In the genomic region with DNA sequence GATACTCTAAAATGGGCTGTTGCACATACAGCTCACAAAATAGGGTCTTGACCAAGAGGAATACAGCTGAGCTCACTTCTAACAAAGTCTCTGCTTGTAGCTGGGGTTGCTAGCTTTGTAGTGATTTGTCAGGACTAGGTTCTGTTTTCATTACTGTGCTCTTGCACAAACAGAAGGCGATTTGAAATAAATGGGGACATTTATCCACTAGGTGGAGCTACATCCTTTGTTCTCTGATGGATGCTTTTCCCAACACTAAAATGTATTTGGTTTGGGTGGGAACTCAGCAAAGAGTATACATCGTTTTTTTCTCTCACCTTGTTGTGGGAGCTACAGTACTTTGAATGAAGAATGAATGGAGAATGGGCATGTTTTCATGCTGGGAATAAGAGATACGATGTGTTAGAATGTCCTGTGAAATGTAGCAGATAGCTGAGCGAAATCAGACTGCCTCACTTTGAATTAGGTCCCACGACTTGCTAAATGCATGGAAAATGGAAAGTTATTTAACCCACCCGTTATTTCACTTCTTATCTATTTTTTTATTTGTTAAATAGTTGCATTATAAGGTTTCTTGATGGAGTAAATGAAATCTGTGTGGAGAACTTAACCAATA, we compare ENCODE assay signal across 8 cellular contexts.
DNase-seq lines count a peak whose midpoint lies in the region; ATAC-seq and TF ChIP-seq lines count a peak whose summit lies in the region.

No MANE protein-coding gene starts in this region.

- no peak overlapping the region for H3K9ac ChIP-seq in parathyroid adenoma

- ATAC-seq in GM21737 (IDR thresholded peaks at IDR 0.05; ENCODE audit: unreplicated experiment), result peak; percentile 62
- no peak for ATAC-seq in activated naive CD8-positive, alpha-beta T cell treated with anti-CD3 and anti-CD28 coated beads, Interleukin-2, amount 50 U/mL, for 24 hours

- H3K9me3 Mint-ChIP-seq in activated naive CD8-positive, alpha-beta T cell treated with anti-CD3 and anti-CD28 coated beads, Interleukin-2, amount 50 U/mL, for 24 hours, result no peaks in the 10 kb centered on the region

- H3K36me3 ChIP-seq in SJCRH30 (no peaks in the 10 kb centered on the region), parathyroid adenoma (ENCODE audit: control insufficient read depth, insufficient read depth, low read length) (no peaks in the 10 kb centered on the region), esophagus squamous epithelium (no peaks in the 10 kb centered on the region)

- in situ Hi-C loops in G401 (cut with HindIII; ENCODE audit: low sequenced_read_pairs), result no loop called here

- TF ChIP-seq POLR2A in esophagus squamous epithelium (IDR thresholded peaks at IDR 0.05), result no peak

- H3K27me3 ChIP-seq in SJCRH30 (no peaks in the 10 kb centered on the region), parathyroid adenoma (ENCODE audit: control insufficient read depth, insufficient read depth, low read length) (no peaks in the 10 kb centered on the region), esophagus squamous epithelium (no peaks in the 10 kb centered on the region)

- no peak overlapping the region for H2AFZ ChIP-seq in parathyroid adenoma

- H3K36me3 Mint-ChIP-seq in activated naive CD8-positive, alpha-beta T cell treated with anti-CD3 and anti-CD28 coated beads, Interleukin-2, amount 50 U/mL, for 24 hours (ENCODE audit: low read depth), result no peaks in the 10 kb centered on the region

- no peak overlapping the region for H3K4me2 ChIP-seq in parathyroid adenoma (ENCODE audit: low read length)

- H3K27me3 Mint-ChIP-seq in activated naive CD8-positive, alpha-beta T cell treated with anti-CD3 and anti-CD28 coated beads, Interleukin-2, amount 50 U/mL, for 24 hours, result peaks cover 1% of the 10 kb centered on the region

- peak; percentile 68 for TF ChIP-seq CTCF in fibroblast of pulmonary artery (IDR thresholded peaks at IDR 0.05; ENCODE audit: low read length, missing control alignments)
- peak; percentile 54 for TF ChIP-seq CTCF in parathyroid adenoma (IDR thresholded peaks at IDR 0.05)
- peak in 3 of 6 experiments; percentile 45 to 60 (median 55) for TF ChIP-seq CTCF in esophagus squamous epithelium (IDR thresholded peaks at IDR 0.05)

- no peaks in the 10 kb centered on the region for H3K4me1 Mint-ChIP-seq in activated naive CD8-positive, alpha-beta T cell treated with anti-CD3 and anti-CD28 coated beads, Interleukin-2, amount 50 U/mL, for 24 hours

- H3K4me1 ChIP-seq in SJCRH30, result peaks cover 11% of the 10 kb centered on the region; the same call in 1 of the 2 replicates
- H3K4me1 ChIP-seq in parathyroid adenoma, result no peaks in the 10 kb centered on the region
- H3K4me1 ChIP-seq in esophagus squamous epithelium, result no peaks in the 10 kb centered on the region

- intact Hi-C loops in esophagus squamous epithelium (cut with DNase I), result no loop called here

- H3K27ac ChIP-seq in SJCRH30 (peak overlapping the region; percentile 1; the same call in 1 of the 2 replicates), parathyroid adenoma (no peak overlapping the region), esophagus squamous epithelium (no peak overlapping the region)

- no peak overlapping the region for H3K4me3 Mint-ChIP-seq in activated naive CD8-positive, alpha-beta T cell treated with anti-CD3 and anti-CD28 coated beads, Interleukin-2, amount 50 U/mL, for 24 hours

- H3K4me3 ChIP-seq in SJCRH30 (no peak overlapping the region), fibroblast of pulmonary artery (replicated peaks; ENCODE audit: low read depth, low read length) (no peak overlapping the region), parathyroid adenoma (ENCODE audit: low read depth, low read length) (no peak overlapping the region), esophagus squamous epithelium (no peak overlapping the region)

- no peak overlapping the region for H3K27ac Mint-ChIP-seq in activated naive CD8-positive, alpha-beta T cell treated with anti-CD3 and anti-CD28 coated beads, Interleukin-2, amount 50 U/mL, for 24 hours

- H3K79me2 ChIP-seq in parathyroid adenoma, result no peaks in the 10 kb centered on the region

- DNase-seq in G401 (ENCODE audit: low spot score) (peak; percentile 89), NAMALWA (ENCODE audit: low spot score) (peak; percentile 70), SJCRH30 (peak; percentile 29 to 87), fibroblast of pulmonary artery (ENCODE audit: low read depth) (peak; percentile 68), esophagus squamous epithelium (lab: John Stamatoyannopoulos, UW) (no peak)
- no peak for DNase-seq in activated naive CD8-positive, alpha-beta T cell treated with anti-CD3 and anti-CD28 coated beads, Interleukin-2, amount 50 U/mL, for 24 hours

- H3K9me3 ChIP-seq in SJCRH30 (replicated peaks), result no peaks in the 10 kb centered on the region
- H3K9me3 ChIP-seq in parathyroid adenoma (ENCODE audit: control insufficient read depth, low read length), result no peaks in the 10 kb centered on the region
- H3K9me3 ChIP-seq in esophagus squamous epithelium, result no peaks in the 10 kb centered on the region

- 27 to 31% methylated on average over 6 of the region's 6 CpGs for WGBS in esophagus squamous epithelium, 2 donors

Comparison
In these comparisons a context has a peak if more than half of its experiments do, and no peak if none do; other contexts are left out.
1. DNase-seq: peak in G401 (single experiment), NAMALWA (single experiment), SJCRH30 (2 of 2) and fibroblast of pulmonary artery (single experiment); none in esophagus squamous epithelium (single experiment) and activated naive CD8-positive, alpha-beta T cell treated with anti-CD3 and anti-CD28 coated beads, Interleukin-2, amount 50 U/mL, for 24 hours (single experiment).